ENCODE assay signal across 18 cellular contexts in genomic region chr9:137448569-137448962, GRCh38. TPM values are rescaled to one million over a fixed set of nuclear protein-coding genes. Genes with fewer than 3 reads are reported as not detected.
"Had no signal": no experiment of that assay in that cellular context is flagged by ENCODE, and none has a peak within 500 bp of the region (broad histone marks: within the 10 kb centered on the region; RNA-seq: fewer than 3 reads in every experiment).

No MANE protein-coding gene starts in this region.

- DNase-seq: activated CD4-positive, alpha-beta T cell treated with anti-CD3 and anti-CD28 coated beads, Interleukin-2, amount 10 ng/mL, durations not matched to agents 7 days and 5 days; activated CD4-positive, CD25-positive, alpha-beta regulatory T cell; hippocampal formation; kidney glomerular epithelial cell; stimulated activated CD4-positive, alpha-beta T cell treated with anti-CD3 and anti-CD28 coated beads, Interleukin-2, amount 100 ng/mL, for 48 hours; stimulated activated CD8-positive, alpha-beta memory T cell treated with anti-CD3 and anti-CD28 coated beads, Interleukin-4, amount 100 ng/mL, for 48 hours; T-helper 2 cell; testis had no signal

- H3K9me3 ChIP-seq: ascending aorta, prostate gland, testis had no signal

- H3K36me3 Mint-ChIP-seq: activated naive CD8-positive, alpha-beta T cell had no signal

- H3K4me3 ChIP-seq: ascending aorta, cardiac muscle cell, lung, prostate gland, testis had no signal

- H3K36me3 ChIP-seq: cardiac muscle cell, prostate gland had no signal

- H3K9me3 Mint-ChIP-seq: activated CD4-positive, alpha-beta T cell treated with anti-CD3 and anti-CD28 coated beads, Interleukin-2, amount 10 ng/mL, durations not matched to agents 7 days and 5 days; activated T-helper 2 cell treated with anti-CD3 and anti-CD28 coated beads, Interferon-gamma antibody, Interleukin-2, Interleukin-4, amounts not matched to agents 10 μg/mL and 5 μg/mL and 100 μg/mL, durations not matched to agents 14 hours and 24 hours and 36 hours; stimulated activated naive CD8-positive, alpha-beta T cell treated with anti-CD3 and anti-CD28 coated beads, Interleukin-15, Interleukin-2, amounts not matched to agents 100 ng/mL and 50 ng/mL, for 24 hours had no signal

- H3K4me1 ChIP-seq: prostate gland, testis had no signal

- H3K27me3 ChIP-seq: ascending aorta, cardiac muscle cell, testis had no signal

- H3K27ac Mint-ChIP-seq: activated CD4-positive, alpha-beta T cell treated with anti-CD3 and anti-CD28 coated beads, Interleukin-2, amount 10 ng/mL, durations not matched to agents 7 days and 5 days; activated naive CD8-positive, alpha-beta T cell; activated T-helper 2 cell treated with anti-CD3 and anti-CD28 coated beads, Interferon-gamma antibody, Interleukin-2, Interleukin-4, amounts not matched to agents 10 μg/mL and 5 μg/mL and 100 μg/mL, durations not matched to agents 14 hours and 24 hours and 36 hours; stimulated activated naive CD8-positive, alpha-beta T cell treated with anti-CD3 and anti-CD28 coated beads, Interleukin-15, Interleukin-2, amounts not matched to agents 100 ng/mL and 50 ng/mL, for 24 hours had no signal

- H3K4me3 Mint-ChIP-seq: activated CD4-positive, alpha-beta T cell treated with anti-CD3 and anti-CD28 coated beads, Interleukin-2, amount 10 ng/mL, durations not matched to agents 7 days and 5 days; activated naive CD8-positive, alpha-beta T cell; stimulated activated naive CD8-positive, alpha-beta T cell treated with anti-CD3 and anti-CD28 coated beads, Interleukin-15, Interleukin-2, amounts not matched to agents 100 ng/mL and 50 ng/mL, for 24 hours had no signal

- H3K27ac ChIP-seq: ascending aorta, cardiac muscle cell, prostate gland, testis had no signal

RNA-seq across cellular contexts. Expression of gene ENTPD8, which starts 7.4 kb away (rescaled TPM):
- total RNA-seq: activated CD4-positive, alpha-beta T cell treated with anti-CD3 and anti-CD28 coated beads, Interleukin-2, amount 10 ng/mL, durations not matched to agents 7 days and 5 days; activated T-helper 2 cell treated with anti-CD3 and anti-CD28 coated beads, Interferon-gamma antibody, Interleukin-2, Interleukin-4, amounts not matched to agents 10 μg/mL and 5 μg/mL and 100 μg/mL, durations not matched to agents 14 hours and 24 hours and 36 hours; ascending aorta; frontal cortex; naive thymus-derived CD4-positive, alpha-beta T cell; ureter had no signal
